ENCODE assay signal across 8 cellular contexts in genomic region chr7:518630-519428, GRCh38. TPM values are rescaled to one million over a fixed set of nuclear protein-coding genes. Genes with fewer than 3 reads are reported as not detected.
A peak's percentile ranks its signal among the peaks of the same experiment; 100 is the strongest.
DNase-seq lines count a peak whose midpoint lies in the region; ATAC-seq and TF ChIP-seq lines count a peak whose summit lies in the region.

No MANE protein-coding gene starts in this region.

- TF ChIP-seq CTCF in WERI-Rb-1 (IDR thresholded peaks at IDR 0.05; ENCODE audit: low read depth, low read length) (no peak), right lobe of liver (IDR thresholded peaks at IDR 0.05) (peak in 1 of 4 donors; percentile 4)

- 6% methylated on average over 11 of the region's 84 CpGs for WGBS in right lobe of liver (ENCODE audit: insufficient coverage, low coverage, low lambda C conversion rate, missing lambda C conversion rate)

- no peak overlapping the region for H3K27ac ChIP-seq in WERI-Rb-1
- H3K27ac ChIP-seq in effector memory CD4-positive, alpha-beta T cell (ENCODE audit: insufficient read depth, low read length, poor library complexity, severe bottlenecking), result no peak overlapping the region
- H3K27ac ChIP-seq in right lobe of liver, result peak overlapping the region; percentile 61 to 84 (median 81)

- peak; percentile 64 for TF ChIP-seq POLR2A in right lobe of liver (IDR thresholded peaks at IDR 0.05)

- H3K27me3 ChIP-seq in WERI-Rb-1 (ENCODE audit: insufficient read depth, low read depth, severe bottlenecking), result peaks cover 65% of the 10 kb centered on the region
- H3K27me3 ChIP-seq in effector memory CD4-positive, alpha-beta T cell (replicated peaks; ENCODE audit: control insufficient read depth, insufficient read depth, low read length, poor library complexity, severe bottlenecking), result peaks cover 45% of the 10 kb centered on the region
- H3K27me3 ChIP-seq in right lobe of liver, result peaks cover 0 to 19% of the 10 kb centered on the region in 2 donors

- H3K9me3 ChIP-seq in WERI-Rb-1 (ENCODE audit: severe bottlenecking) (no peaks in the 10 kb centered on the region), right lobe of liver (no peaks in the 10 kb centered on the region)
- H3K9me3 ChIP-seq in effector memory CD4-positive, alpha-beta T cell (ENCODE audit: control insufficient read depth, low read length), result no peaks in the 10 kb centered on the region

- peak overlapping the region; percentile 55 for H3K4me3 ChIP-seq in Jurkat, Clone E6-1 (ENCODE audit: low read length)
- H3K4me3 ChIP-seq in WERI-Rb-1 (ENCODE audit: low read depth, low read length) (peak overlapping the region; percentile 57), right lobe of liver (peak overlapping the region; percentile 56 to 85 (median 62))
- H3K4me3 ChIP-seq in effector memory CD4-positive, alpha-beta T cell (ENCODE audit: insufficient read depth, low read depth, low read length, poor library complexity, severe bottlenecking), result peak overlapping the region; percentile 50

- peak; percentile 93 for DNase-seq in Daoy (ENCODE audit: low read depth)
- DNase-seq in Jurkat, Clone E6-1 (ENCODE audit: low read depth, low spot score), result peak; percentile 47
- peak; percentile 72 for DNase-seq in WERI-Rb-1
- DNase-seq in effector memory CD4-positive, alpha-beta T cell, result peak in 1 of 3 donors; percentile 5
- peak; percentile 85 to 88 (median 87) for DNase-seq in right lobe of liver
- DNase-seq in stimulated activated CD4-positive, alpha-beta T cell treated with anti-CD3 and anti-CD28 coated beads, Interleukin-4, amount 100 ng/mL, for 1 hour, result peak; percentile 54

- no peaks in the 10 kb centered on the region for H3K36me3 ChIP-seq in WERI-Rb-1
- H3K36me3 ChIP-seq in effector memory CD4-positive, alpha-beta T cell (ENCODE audit: control insufficient read depth, insufficient read depth, low read length), result no peaks in the 10 kb centered on the region
- H3K36me3 ChIP-seq in right lobe of liver, result no peaks in the 10 kb centered on the region

- H3K4me1 ChIP-seq in effector memory CD4-positive, alpha-beta T cell (ENCODE audit: control insufficient read depth, insufficient read depth, low read length, poor library complexity, severe bottlenecking), result peaks cover 42% of the 10 kb centered on the region
- H3K4me1 ChIP-seq in right lobe of liver, result peaks cover 0 to 33% (median 3%) of the 10 kb centered on the region in 4 donors

- ATAC-seq in right lobe of liver (peak; percentile 69 to 79 (median 74)), HG02610 (IDR thresholded peaks at IDR 0.05; ENCODE audit: unreplicated experiment) (no peak), HG02973 (IDR thresholded peaks at IDR 0.05; ENCODE audit: unreplicated experiment) (no peak)

- intact Hi-C loops in right lobe of liver (cut with DNase I), result no loop called here

RNA-seq across cellular contexts. Expression of gene PDGFA, which starts 0.8 kb away (rescaled TPM):
- total RNA-seq in Daoy (2014; rRNA removed; shearing (Covaris generic)), result 23.1 and 34.1 TPM in 2 replicates
- 13.0 TPM for polyA plus RNA-seq in Jurkat, Clone E6-1 (2012; ENCODE audit: insufficient read depth, insufficient read length)
- total RNA-seq in right lobe of liver, result 10 to 100 TPM in 3 of 6 experiments, 1 to 10 TPM in 3; 2.3 to 20.9 (median 8.4) TPM

Comparison
In these comparisons a context has a peak if more than half of its experiments do, and no peak if none do; other contexts are left out.
1. H3K27ac ChIP-seq: peak in right lobe of liver (3 of 3); none in WERI-Rb-1 (single experiment) and effector memory CD4-positive, alpha-beta T cell (single experiment).
2. ATAC-seq: peak in right lobe of liver (4 of 4); none in HG02610 (single experiment) and HG02973 (single experiment).
3. Peak in every context shown above with its lines, with median percentiles within 50 percentile points of each other: H3K4me3 ChIP-seq.